Comparison of ENCODE assay signal across 15 cellular contexts in genomic region chr4:39415678-39416283, GRCh38. TPM values are rescaled to one million over a fixed set of nuclear protein-coding genes. Genes with fewer than 3 reads are reported as not detected.
"Had no signal": no experiment of that assay in that cellular context is flagged by ENCODE, and none has a peak within 500 bp of the region (broad histone marks: within the 10 kb centered on the region; RNA-seq: fewer than 3 reads in every experiment).

No MANE protein-coding gene starts in this region.

- ATAC-seq: left colon; stimulated activated naive CD8-positive, alpha-beta T cell treated with anti-CD3 and anti-CD28 coated beads, Interleukin-15, Interleukin-2, amounts not matched to agents 100 U/mL and 50 U/mL, for 24 hours; T-cell had no signal

- H3K27ac Mint-ChIP-seq: activated naive CD4-positive, alpha-beta T cell treated with anti-CD3 and anti-CD28 coated beads, Interleukin-2, amount 10 ng/mL, durations not matched to agents 7 days and 5 days; activated T-helper 2 cell treated with anti-CD3 and anti-CD28 coated beads, Interferon-gamma antibody, Interleukin-2, Interleukin-4, amounts not matched to agents 10 μg/mL and 5 μg/mL and 100 μg/mL, durations not matched to agents 14 hours and 24 hours and 36 hours; naive B cell; T-cell had no signal

- H3K9me3 Mint-ChIP-seq: activated naive CD4-positive, alpha-beta T cell treated with anti-CD3 and anti-CD28 coated beads, Interleukin-2, amount 10 ng/mL, durations not matched to agents 7 days and 5 days; activated T-helper 2 cell treated with anti-CD3 and anti-CD28 coated beads, Interferon-gamma antibody, Interleukin-2, Interleukin-4, amounts not matched to agents 10 μg/mL and 5 μg/mL and 100 μg/mL, durations not matched to agents 14 hours and 24 hours and 36 hours; naive B cell; T-cell had no signal

- H3K4me2 ChIP-seq: SK-N-SH, smooth muscle cell had no signal

- H3K4me1 Mint-ChIP-seq: activated naive CD4-positive, alpha-beta T cell treated with anti-CD3 and anti-CD28 coated beads, Interleukin-2, amount 10 ng/mL, durations not matched to agents 7 days and 5 days; naive B cell; T-cell had no signal

- H3K9me3 ChIP-seq: colonic mucosa, SK-N-SH, upper lobe of left lung had no signal

- H3K4me3 Mint-ChIP-seq: activated naive CD4-positive, alpha-beta T cell treated with anti-CD3 and anti-CD28 coated beads, Interleukin-2, amount 10 ng/mL, durations not matched to agents 7 days and 5 days; naive B cell; T-cell had no signal

- H3K4me3 ChIP-seq: colonic mucosa, smooth muscle cell, upper lobe of left lung had no signal

- H3K36me3 Mint-ChIP-seq: activated naive CD4-positive, alpha-beta T cell treated with anti-CD3 and anti-CD28 coated beads, Interleukin-2, amount 10 ng/mL, durations not matched to agents 7 days and 5 days; T-cell had no signal

- H3K4me1 ChIP-seq: colonic mucosa, upper lobe of left lung had no signal

- H3K9ac ChIP-seq: SK-N-SH had no signal

- H3K27me3 Mint-ChIP-seq: naive B cell had no signal

- H3K9me2 ChIP-seq: SK-N-SH had no signal

- H3K36me3 ChIP-seq: colonic mucosa, upper lobe of left lung had no signal

- DNase-seq: activated CD4-positive, alpha-beta T cell treated with anti-CD3 and anti-CD28 coated beads for 1 hour; activated CD4-positive, alpha-beta T cell treated with anti-CD3 and anti-CD28 coated beads, Interleukin-2, amount 50 U/mL, for 48 hours; activated naive CD4-positive, alpha-beta T cell treated with anti-CD3 and anti-CD28 coated beads, Interleukin-2, amount 10 ng/mL, durations not matched to agents 7 days and 5 days; colonic mucosa; left colon; naive B cell; posterior cingulate gyrus; SK-N-SH; stimulated activated naive CD8-positive, alpha-beta T cell treated with anti-CD3 and anti-CD28 coated beads, Interleukin-15, Interleukin-2, amounts not matched to agents 100 U/mL and 50 U/mL, for 24 hours; T-cell; T1000; upper lobe of left lung had no signal

- H3K27ac ChIP-seq: colonic mucosa, upper lobe of left lung had no signal

- H3K27me3 ChIP-seq: colonic mucosa, upper lobe of left lung had no signal

RNA-seq across cellular contexts. Expression of gene KLB, which starts 9.1 kb away (rescaled TPM):
- total RNA-seq: activated T-helper 2 cell treated with anti-CD3 and anti-CD28 coated beads, Interferon-gamma antibody, Interleukin-2, Interleukin-4, amounts not matched to agents 10 μg/mL and 5 μg/mL and 100 μg/mL, durations not matched to agents 14 hours and 24 hours and 36 hours; fibroblast of lung had no signal
- polyA plus RNA-seq: fibroblast of lung, SK-N-SH, smooth muscle cell had no signal
